In the genomic region with DNA sequence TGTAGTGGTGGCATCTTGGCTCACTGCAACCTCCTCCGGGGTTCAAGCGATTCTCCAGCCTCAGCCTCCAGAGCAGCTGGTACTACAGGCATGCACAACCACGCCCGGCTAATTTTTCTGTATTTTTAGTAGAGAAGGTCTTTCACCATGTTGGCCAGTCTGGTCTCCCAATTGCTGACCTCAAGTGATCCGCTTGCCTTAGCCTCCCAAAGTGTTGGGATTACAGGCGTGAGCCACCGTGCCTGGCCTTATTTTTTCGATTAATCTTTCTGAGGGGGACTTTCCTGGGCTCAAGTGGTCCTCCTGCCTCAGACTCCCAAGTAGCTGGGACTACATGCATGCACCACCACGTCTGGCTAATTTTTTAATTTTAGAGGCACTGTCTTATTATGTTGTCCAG, we compare ENCODE assay signal across 8 cellular contexts. TPM values are rescaled to one million over a fixed set of nuclear protein-coding genes. Genes with fewer than 3 reads are reported as not detected.
DNase-seq lines count a peak whose midpoint lies in the region; ATAC-seq and TF ChIP-seq lines count a peak whose summit lies in the region.

No MANE protein-coding gene starts in this region.

- H3K36me3 ChIP-seq in RWPE2 (ENCODE audit: low read depth) (peaks cover 51% of the 10 kb centered on the region), esophagus muscularis mucosa (peaks cover 22 to 31% (median 28%) of the 10 kb centered on the region in 4 donors), prostate gland (no peaks in the 10 kb centered on the region)

- intact Hi-C loops in esophagus muscularis mucosa (cut with DNase I), result no loop called here
- intact Hi-C loops in prostate gland (cut with DNase I), result no loop called here

- DNase-seq in ELF-1 (ENCODE audit: low read depth, low spot score) (peak; percentile 23), RWPE2 (ENCODE audit: low spot score) (no peak), esophagus muscularis mucosa (ENCODE audit: extremely low spot score) (no peak), prostate gland (ENCODE audit: low spot score) (no peak), NCI-H2171 treated with DMSO at 0.1 percent for 48 hours (lab: John Stamatoyannopoulos, UW) (no peak), NCI-H526 (lab: John Stamatoyannopoulos, UW) (no peak)

- no peaks in the 10 kb centered on the region for H3K27me3 ChIP-seq in RWPE2 (ENCODE audit: insufficient read depth, poor library complexity, severe bottlenecking)
- no peaks in the 10 kb centered on the region for H3K27me3 ChIP-seq in esophagus muscularis mucosa
- H3K27me3 ChIP-seq in prostate gland (replicated peaks; ENCODE audit: insufficient read depth), result no peaks in the 10 kb centered on the region

- H3K27ac ChIP-seq in RWPE2 (ENCODE audit: poor library complexity, severe bottlenecking) (peak overlapping the region; percentile 51), esophagus muscularis mucosa (replicated peaks in 1 of 4) (peak overlapping the region; percentile 82 to 89 (median 86)), prostate gland (peak overlapping the region; percentile 89 to 92)

- no peak for TF ChIP-seq EP300 in esophagus muscularis mucosa (IDR thresholded peaks at IDR 0.05)

- peaks cover 25% of the 10 kb centered on the region for H3K4me1 ChIP-seq in RWPE2 (ENCODE audit: insufficient read depth, poor library complexity, severe bottlenecking)
- peaks cover 19 to 28% (median 25%) of the 10 kb centered on the region in 4 donors for H3K4me1 ChIP-seq in esophagus muscularis mucosa
- H3K4me1 ChIP-seq in prostate gland (replicated peaks), result no peaks in the 10 kb centered on the region

- ATAC-seq in RWPE2 (ENCODE audit: low read depth) (no peak), GM18870 (IDR thresholded peaks at IDR 0.05; ENCODE audit: unreplicated experiment) (no peak), HG02678 (IDR thresholded peaks at IDR 0.05; ENCODE audit: unreplicated experiment) (no peak)

- 87% methylated on average over 9 of the region's 9 CpGs for WGBS in esophagus muscularis mucosa
- WGBS in prostate gland, result 88% methylated on average over 9 of the region's 9 CpGs

- peak overlapping the region; percentile 97 for H3K4me3 ChIP-seq in RWPE2 (ENCODE audit: severe bottlenecking)
- peak overlapping the region; percentile 57 to 65 (median 63) for H3K4me3 ChIP-seq in esophagus muscularis mucosa
- H3K4me3 ChIP-seq in prostate gland, result no peak overlapping the region

- no peak for TF ChIP-seq CTCF in RWPE2 (IDR thresholded peaks at IDR 0.05; ENCODE audit: poor library complexity, severe bottlenecking)
- no peak for TF ChIP-seq CTCF in esophagus muscularis mucosa (IDR thresholded peaks at IDR 0.05)
- TF ChIP-seq CTCF in prostate gland (IDR thresholded peaks at IDR 0.05), result no peak

- H3K9me3 ChIP-seq in RWPE2 (ENCODE audit: severe bottlenecking), result no peaks in the 10 kb centered on the region
- H3K9me3 ChIP-seq in esophagus muscularis mucosa, result no peaks in the 10 kb centered on the region
- H3K9me3 ChIP-seq in prostate gland, result no peaks in the 10 kb centered on the region

- no peak for TF ChIP-seq POLR2A in esophagus muscularis mucosa (IDR thresholded peaks at IDR 0.05; ENCODE audit: low read depth)
- no peak for TF ChIP-seq POLR2A in prostate gland (IDR thresholded peaks at IDR 0.05)

RNA-seq across cellular contexts. Expression of gene SNU13, which starts 5.6 kb away (rescaled TPM):
- total RNA-seq in esophagus muscularis mucosa (100 to 1,000 TPM in 2 of 4 donors, 10 to 100 TPM in 2; 79.7 to 115 (median 93.3) TPM), prostate gland (100 to 1,000 TPM; 150 to 161 TPM)

RNA-seq across cellular contexts. Expression of gene MEI1, which starts 16.3 kb away (rescaled TPM):
- total RNA-seq in esophagus muscularis mucosa, result 1 to 10 TPM in 1 of 4 donors, under 1 TPM in 3; 0.39 to 1.3 (median 0.44) TPM
- 1 to 10 TPM in 1 of 2 donors, not detected in 1; 7.4 TPM for total RNA-seq in prostate gland

Comparison
In these comparisons a context has a peak if more than half of its experiments do, and no peak if none do; other contexts are left out.
1. H3K4me3 ChIP-seq: peak in RWPE2 (single experiment) and esophagus muscularis mucosa (4 of 4); none in prostate gland (0 of 2).
2. Peak in every context shown above with its lines, with median percentiles within 50 percentile points of each other: H3K27ac ChIP-seq.